In genomic region chr16:57384248-57385070, GRCh38 we compare ENCODE assay signal across 1 cellular context.
TF ChIP-seq lines count a peak whose summit lies in the region.

No MANE protein-coding gene starts in this region.

TF ChIP-seq in HepG2, 621 proteins besides CTCF, POLR2A, EP300 and RAD21 (continued from another document and continues in another):
- TF ChIP-seq NCOA5 (CRISPR knock-in tag; IDR thresholded peaks at IDR 0.05), result no peak; the same call in 1 of the 2 replicates
- no peak for TF ChIP-seq ZNF746 (CRISPR knock-in tag; IDR thresholded peaks at IDR 0.05)
- TF ChIP-seq PAWR (CRISPR knock-in tag; IDR thresholded peaks at IDR 0.05; ENCODE audit: borderline replicate concordance), result no peak
- TF ChIP-seq ZFP91 (CRISPR knock-in tag; IDR thresholded peaks at IDR 0.05; ENCODE audit: borderline replicate concordance), result peak; percentile 73; the same call in 1 of the 2 replicates
- TF ChIP-seq ZNF501 (CRISPR knock-in tag; IDR thresholded peaks at IDR 0.05), result peak; percentile 46; the same call in 1 of the 2 replicates
- TF ChIP-seq ZNF720 (CRISPR knock-in tag; IDR thresholded peaks at IDR 0.05), result no peak
- TF ChIP-seq GFI1 (CRISPR knock-in tag; IDR thresholded peaks at IDR 0.05; ENCODE audit: borderline replicate concordance), result 0 out of 2 replicates have a peak, but pooled peaks have one; percentile 30
- 0 out of 2 replicates have a peak, but pooled peaks have one; percentile 71 for TF ChIP-seq ZNF737 (CRISPR knock-in tag; IDR thresholded peaks at IDR 0.05; ENCODE audit: borderline replicate concordance)
- TF ChIP-seq ZZZ3 (CRISPR knock-in tag; IDR thresholded peaks at IDR 0.05; ENCODE audit: borderline replicate concordance), result no peak
- TF ChIP-seq SSRP1 (CRISPR knock-in tag; IDR thresholded peaks at IDR 0.05), result peak; percentile 49; the same call in 1 of the 2 replicates
- 0 out of 2 replicates have a peak, but pooled peaks have one; percentile 45 for TF ChIP-seq CHCHD3 (CRISPR knock-in tag; IDR thresholded peaks at IDR 0.05)
- TF ChIP-seq SATB2 (CRISPR knock-in tag; IDR thresholded peaks at IDR 0.05), result no peak
- peak; percentile 45 for TF ChIP-seq PATZ1 (CRISPR knock-in tag; IDR thresholded peaks at IDR 0.05)
- TF ChIP-seq ZNF451 (CRISPR knock-in tag; IDR thresholded peaks at IDR 0.05), result no peak
- TF ChIP-seq ISL2 (CRISPR knock-in tag; IDR thresholded peaks at IDR 0.05), result no peak
- TF ChIP-seq GMEB2 (CRISPR knock-in tag; IDR thresholded peaks at IDR 0.05; ENCODE audit: low read depth), result no peak
- no peak for TF ChIP-seq ZNF674 (CRISPR knock-in tag; IDR thresholded peaks at IDR 0.05; ENCODE audit: low read depth)
- TF ChIP-seq KDM5B (CRISPR knock-in tag; IDR thresholded peaks at IDR 0.05; ENCODE audit: borderline replicate concordance), result peak; percentile 75
- no peak for TF ChIP-seq CREBL2 (CRISPR knock-in tag; IDR thresholded peaks at IDR 0.05; ENCODE audit: borderline replicate concordance)
- 0 out of 2 replicates have a peak, but pooled peaks have one; percentile 25 for TF ChIP-seq ZNF331 (CRISPR knock-in tag; IDR thresholded peaks at IDR 0.05)
- TF ChIP-seq ZNF30 (CRISPR knock-in tag; IDR thresholded peaks at IDR 0.05), result no peak
- TF ChIP-seq HMGXB4 (CRISPR knock-in tag; IDR thresholded peaks at IDR 0.05; ENCODE audit: borderline replicate concordance in 1 of 2, low read depth in 1 of 2), result no peak
- TF ChIP-seq ZNF687 (CRISPR knock-in tag; IDR thresholded peaks at IDR 0.05), result peak; percentile 53
- TF ChIP-seq MEF2D (CRISPR knock-in tag; IDR thresholded peaks at IDR 0.05), result no peak
- peak; percentile 20; the same call in 1 of the 2 replicates for TF ChIP-seq ZNF430 (CRISPR knock-in tag; IDR thresholded peaks at IDR 0.05)
- no peak for TF ChIP-seq CERS6 (CRISPR knock-in tag; IDR thresholded peaks at IDR 0.05)
- no peak for TF ChIP-seq MNT (IDR thresholded peaks at IDR 0.05)
- TF ChIP-seq DMTF1 (CRISPR knock-in tag; IDR thresholded peaks at IDR 0.05), result no peak
- TF ChIP-seq ZNF773 (CRISPR knock-in tag; IDR thresholded peaks at IDR 0.05; ENCODE audit: borderline replicate concordance), result no peak
- no peak for TF ChIP-seq U2AF2 (IDR thresholded peaks at IDR 0.05; ENCODE audit: low read depth, low read length)
- peak; percentile 35; the same call in 1 of the 2 replicates for TF ChIP-seq GABPB1 (CRISPR knock-in tag; IDR thresholded peaks at IDR 0.05)
- peak; percentile 19; the same call in 1 of the 2 replicates for TF ChIP-seq ZNF343 (CRISPR knock-in tag; IDR thresholded peaks at IDR 0.05)
- TF ChIP-seq ZNF768 (CRISPR knock-in tag; IDR thresholded peaks at IDR 0.05), result peak; percentile 84
- no peak for TF ChIP-seq SRF (IDR thresholded peaks at IDR 0.05; ENCODE audit: low read depth, low read length)
- peak; percentile 14; the same call in 1 of the 2 replicates for TF ChIP-seq CBFB (CRISPR knock-in tag; IDR thresholded peaks at IDR 0.05)
- TF ChIP-seq RELA (CRISPR knock-in tag; IDR thresholded peaks at IDR 0.05), result no peak
- TF ChIP-seq USF2 (IDR thresholded peaks at IDR 0.05; ENCODE audit: low read depth, low read length), result no peak
- no peak for TF ChIP-seq USF2 (CRISPR knock-in tag; IDR thresholded peaks at IDR 0.05; ENCODE audit: borderline replicate concordance)
- TF ChIP-seq REXO4 (CRISPR knock-in tag; IDR thresholded peaks at IDR 0.05; ENCODE audit: borderline replicate concordance), result no peak
- TF ChIP-seq ZNF326 (CRISPR knock-in tag; IDR thresholded peaks at IDR 0.05; ENCODE audit: borderline replicate concordance), result peak; percentile 99
